In the genomic region with DNA sequence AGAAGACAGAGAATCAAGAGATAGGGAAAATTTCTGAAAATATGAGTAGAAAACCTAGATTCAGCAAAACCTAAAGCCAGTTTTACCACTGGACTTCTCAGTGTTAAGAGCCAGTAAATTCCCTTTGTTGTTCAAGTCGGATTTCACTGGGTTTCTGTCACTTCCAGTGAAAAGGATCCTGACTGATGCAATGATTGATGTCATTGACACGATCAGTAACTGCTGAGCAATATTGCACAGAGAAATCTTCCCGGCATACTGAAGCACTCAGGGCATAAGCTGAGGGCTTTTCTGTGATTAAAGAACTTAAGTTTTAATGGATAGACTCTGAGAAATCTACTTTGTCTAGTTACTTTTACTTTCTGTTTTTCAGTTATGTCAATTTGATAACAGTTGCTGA, we compare ENCODE assay signal across 1 cellular context.
TF ChIP-seq lines count a peak whose summit lies in the region.

No MANE protein-coding gene starts in this region.

TF ChIP-seq in GM12878, 131 proteins besides CTCF, POLR2A, EP300 and RAD21 (continued from another document):
- TF ChIP-seq, protein P1, sequence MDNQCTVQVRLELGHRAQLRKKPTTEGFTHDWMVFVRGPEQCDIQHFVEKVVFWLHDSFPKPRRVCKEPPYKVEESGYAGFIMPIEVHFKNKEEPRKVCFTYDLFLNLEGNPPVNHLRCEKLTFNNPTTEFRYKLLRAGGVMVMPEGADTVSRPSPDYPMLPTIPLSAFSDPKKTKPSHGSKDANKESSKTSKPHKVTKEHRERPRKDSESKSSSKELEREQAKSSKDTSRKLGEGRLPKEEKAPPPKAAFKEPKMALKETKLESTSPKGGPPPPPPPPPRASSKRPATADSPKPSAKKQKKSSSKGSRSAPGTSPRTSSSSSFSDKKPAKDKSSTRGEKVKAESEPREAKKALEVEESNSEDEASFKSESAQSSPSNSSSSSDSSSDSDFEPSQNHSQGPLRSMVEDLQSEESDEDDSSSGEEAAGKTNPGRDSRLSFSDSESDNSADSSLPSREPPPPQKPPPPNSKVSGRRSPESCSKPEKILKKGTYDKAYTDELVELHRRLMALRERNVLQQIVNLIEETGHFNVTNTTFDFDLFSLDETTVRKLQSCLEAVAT (IDR thresholded peaks at IDR 0.05) = no peak
